ENCODE assay signal across 17 cellular contexts in the genomic region with DNA sequence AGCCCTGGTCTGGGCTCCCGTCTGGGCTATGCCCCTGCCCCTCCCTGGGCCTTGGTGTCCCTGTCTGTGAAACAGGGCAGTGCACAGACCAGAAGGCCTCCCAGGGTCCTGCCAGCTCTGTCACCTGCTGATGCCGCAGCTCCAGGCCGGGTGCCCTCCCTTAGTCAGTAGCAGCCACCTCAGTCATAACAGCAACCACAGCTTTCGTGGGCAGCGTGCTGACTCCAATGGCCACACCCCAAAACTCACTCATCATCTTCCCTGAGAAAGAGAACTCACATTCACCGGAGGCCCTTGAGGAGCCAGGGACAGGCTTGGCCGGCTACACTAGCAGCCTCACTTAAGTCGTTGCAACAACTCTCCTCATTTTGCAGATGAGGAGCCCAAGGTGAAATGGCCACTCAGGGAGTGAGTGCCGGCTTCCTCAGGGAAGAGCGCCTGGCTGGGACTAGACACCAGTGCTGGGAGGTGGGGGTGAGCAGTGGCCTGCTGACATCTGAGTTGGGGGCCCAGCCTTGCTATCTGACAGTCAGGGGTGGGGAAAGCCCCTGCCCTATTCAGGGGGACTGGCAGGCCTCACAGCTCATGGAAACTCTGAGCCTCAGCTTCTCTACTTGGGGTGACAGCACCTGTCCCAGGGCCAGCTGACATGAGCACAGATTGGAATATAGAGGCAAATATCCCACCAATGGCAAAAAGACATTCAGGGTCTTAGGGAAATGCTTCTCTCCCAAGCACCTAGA. TPM values are rescaled to one million over a fixed set of nuclear protein-coding genes. Genes with fewer than 3 reads are reported as not detected.
DNase-seq lines count a peak whose midpoint lies in the region; ATAC-seq, FAIRE-seq and TF ChIP-seq lines count a peak whose summit lies in the region.
"Had no signal": no experiment of that assay in that cellular context is flagged by ENCODE, and none has a peak within 500 bp of the region (broad histone marks: within the 10 kb centered on the region; RNA-seq: fewer than 3 reads in every experiment).

No MANE protein-coding gene starts in this region.

- no peaks in the 10 kb centered on the region for H3F3A ChIP-seq in smooth muscle cell (ENCODE audit: low read depth)

- H3K36me3 Mint-ChIP-seq in activated CD4-positive, alpha-beta T cell treated with anti-CD3 and anti-CD28 coated beads, Interleukin-2, amount 10 ng/mL, durations not matched to agents 7 days and 5 days (ENCODE audit: low read depth), result no peaks in the 10 kb centered on the region
- peaks cover 18% of the 10 kb centered on the region; the same call in 1 of the 2 replicates for H3K36me3 Mint-ChIP-seq in HFFc6 (ENCODE audit: low read depth)
- H3K36me3 Mint-ChIP-seq in astrocyte (ENCODE audit: low read depth, unreplicated experiment), result peaks cover 13% of the 10 kb centered on the region
- H3K36me3 Mint-ChIP-seq in immature natural killer cell, result peaks cover 0 to 6% (median 0%) of the 10 kb centered on the region in 3 donors

- H3K4me2 ChIP-seq in astrocyte (ENCODE audit: low read length) (no peak overlapping the region), smooth muscle cell (no peak overlapping the region)

- WGBS in smooth muscle cell (ENCODE audit: low lambda C conversion rate), result 91% methylated on average over 10 of the region's 10 CpGs

- H3K4me3 Mint-ChIP-seq in activated CD4-positive, alpha-beta T cell treated with anti-CD3 and anti-CD28 coated beads, Interleukin-2, amount 10 ng/mL, durations not matched to agents 7 days and 5 days, result no peak overlapping the region
- H3K4me3 Mint-ChIP-seq in HFFc6, result no peak overlapping the region
- H3K4me3 Mint-ChIP-seq in astrocyte (ENCODE audit: unreplicated experiment), result no peak overlapping the region
- no peak overlapping the region for H3K4me3 Mint-ChIP-seq in immature natural killer cell

- no peaks in the 10 kb centered on the region for H3K9me3 ChIP-seq in astrocyte (ENCODE audit: insufficient read depth, low read depth, low read length)
- H3K9me3 ChIP-seq in smooth muscle cell (replicated peaks; ENCODE audit: low read depth), result no peaks in the 10 kb centered on the region

- no peak overlapping the region for H3K27ac Mint-ChIP-seq in activated CD4-positive, alpha-beta T cell treated with anti-CD3 and anti-CD28 coated beads, Interleukin-2, amount 10 ng/mL, durations not matched to agents 7 days and 5 days
- peak overlapping the region; percentile 52 for H3K27ac Mint-ChIP-seq in HFFc6
- H3K27ac Mint-ChIP-seq in astrocyte (ENCODE audit: unreplicated experiment), result no peak overlapping the region
- no peak overlapping the region for H3K27ac Mint-ChIP-seq in immature natural killer cell

- CTCF ChIA-PET in activated CD4-positive, alpha-beta T cell treated with anti-CD3 and anti-CD28 coated beads, Interleukin-2, amount 10 ng/mL, durations not matched to agents 7 days and 5 days (lab: Charles Lee), result interaction anchor here (1.2 to 1.9 kb wide), 2 partner anchors 13 to 76 kb away, joined by 3 to 6 read pairs; no protein-coding TSS in a partner anchor

- no peak for FAIRE-seq in astrocyte (lab: Jason Lieb, UNC)
- FAIRE-seq: A204.1, K562 had no signal

- H3K27me3 Mint-ChIP-seq in activated CD4-positive, alpha-beta T cell treated with anti-CD3 and anti-CD28 coated beads, Interleukin-2, amount 10 ng/mL, durations not matched to agents 7 days and 5 days, result no peaks in the 10 kb centered on the region
- H3K27me3 Mint-ChIP-seq in HFFc6 (ENCODE audit: insufficient read depth), result no peaks in the 10 kb centered on the region; the same call in 1 of the 2 replicates
- H3K27me3 Mint-ChIP-seq in astrocyte (ENCODE audit: low read depth, unreplicated experiment), result no peaks in the 10 kb centered on the region
- peaks cover 0 to 2% (median 0%) of the 10 kb centered on the region in 3 donors for H3K27me3 Mint-ChIP-seq in immature natural killer cell (ENCODE audit: low read depth in 3 of 3)

- H3K36me3 ChIP-seq in astrocyte (ENCODE audit: insufficient read depth, low read length), result peaks cover 7% of the 10 kb centered on the region
- no peaks in the 10 kb centered on the region for H3K36me3 ChIP-seq in smooth muscle cell (ENCODE audit: low read depth)

- H3K9ac ChIP-seq in astrocyte (ENCODE audit: low read length), result no peak overlapping the region
- H3K9ac ChIP-seq in smooth muscle cell (ENCODE audit: low read depth), result no peak overlapping the region

- no peak overlapping the region for H3K4me3 ChIP-seq in astrocyte (ENCODE audit: insufficient read depth, low read depth, low read length)
- H3K4me3 ChIP-seq in smooth muscle cell, result no peak overlapping the region
- H3K4me3 ChIP-seq: K562 had no signal

- POLR2A ChIA-PET in activated CD4-positive, alpha-beta T cell treated with anti-CD3 and anti-CD28 coated beads, Interleukin-2, amount 10 ng/mL, durations not matched to agents 7 days and 5 days (lab: Charles Lee), result no interaction called here

- no peak overlapping the region for H3K27ac ChIP-seq in astrocyte (ENCODE audit: low read depth, low read length)
- H3K27ac ChIP-seq in smooth muscle cell (ENCODE audit: low read depth), result peak overlapping the region; percentile 35

- no peaks in the 10 kb centered on the region for H3K9me3 Mint-ChIP-seq in activated CD4-positive, alpha-beta T cell treated with anti-CD3 and anti-CD28 coated beads, Interleukin-2, amount 10 ng/mL, durations not matched to agents 7 days and 5 days
- H3K9me3 Mint-ChIP-seq in HFFc6 (no peaks in the 10 kb centered on the region), astrocyte (ENCODE audit: unreplicated experiment) (no peaks in the 10 kb centered on the region), immature natural killer cell (no peaks in the 10 kb centered on the region)

- H3K4me1 ChIP-seq in astrocyte (ENCODE audit: insufficient read depth, low read length) (no peaks in the 10 kb centered on the region), smooth muscle cell (ENCODE audit: low read depth) (no peaks in the 10 kb centered on the region)

- H2AFZ ChIP-seq in astrocyte (ENCODE audit: low read depth, low read length), result no peak overlapping the region
- no peak overlapping the region for H2AFZ ChIP-seq in smooth muscle cell (ENCODE audit: low read depth)

- peaks cover 33% of the 10 kb centered on the region for H4K20me1 ChIP-seq in astrocyte (ENCODE audit: insufficient read depth, low read length)
- H4K20me1 ChIP-seq in smooth muscle cell (ENCODE audit: low read depth), result peaks cover 7% of the 10 kb centered on the region

- H3K79me2 ChIP-seq in astrocyte (ENCODE audit: insufficient read depth, low read length), result peaks cover 10% of the 10 kb centered on the region
- H3K79me2 ChIP-seq in smooth muscle cell (ENCODE audit: low read depth), result no peaks in the 10 kb centered on the region

- H3K27me3 ChIP-seq in astrocyte (ENCODE audit: insufficient read depth, low read length) (no peaks in the 10 kb centered on the region), smooth muscle cell (ENCODE audit: low read depth) (no peaks in the 10 kb centered on the region)

- H3K4me1 Mint-ChIP-seq in activated CD4-positive, alpha-beta T cell treated with anti-CD3 and anti-CD28 coated beads, Interleukin-2, amount 10 ng/mL, durations not matched to agents 7 days and 5 days, result peaks cover 5% of the 10 kb centered on the region
- H3K4me1 Mint-ChIP-seq in HFFc6 (ENCODE audit: low read depth) (peaks cover 13% of the 10 kb centered on the region), astrocyte (ENCODE audit: low read depth, unreplicated experiment) (no peaks in the 10 kb centered on the region), immature natural killer cell (peaks cover 0 to 3% of the 10 kb centered on the region in 2 donors)

- peak; percentile 20 to 29 for DNase-seq in activated CD4-positive, alpha-beta T cell treated with anti-CD3 and anti-CD28 coated beads for 4 hours
- no peak for DNase-seq in activated CD4-positive, alpha-beta T cell treated with anti-CD3 and anti-CD28 coated beads, Interleukin-2, amount 10 ng/mL, durations not matched to agents 7 days and 5 days
- DNase-seq in HFFc6 (peak; percentile 20), astrocyte (ENCODE audit: low read depth) (peak; percentile 22), smooth muscle cell (lab: John Stamatoyannopoulos, UW; ENCODE audit: unreplicated experiment) (no peak), immature natural killer cell (no peak)
- DNase-seq: activated gamma-delta T cell; central memory CD4-positive, alpha-beta T cell; kidney glomerular epithelial cell; NCI-H146 had no signal

- ATAC-seq in GM21529 (IDR thresholded peaks at IDR 0.05; ENCODE audit: unreplicated experiment) (no peak), GM21526 (IDR thresholded peaks at IDR 0.05; ENCODE audit: low FRiP score, unreplicated experiment) (no peak)
- ATAC-seq: K562, SK-N-SH treated with all-trans-retinoic acid at 6 μM for 48 hours had no signal

- TF ChIP-seq CTCF in HFFc6 (IDR thresholded peaks at IDR 0.05) (no peak), astrocyte (IDR thresholded peaks at IDR 0.05; ENCODE audit: insufficient read depth, low read depth, low read length) (no peak), smooth muscle cell (IDR thresholded peaks at IDR 0.05; ENCODE audit: borderline replicate concordance, insufficient read depth, poor library complexity, severe bottlenecking) (no peak)

RNA-seq across cellular contexts. Expression of gene SLC5A10, which starts 22.6 kb away (rescaled TPM):
- not detected for total RNA-seq in activated CD4-positive, alpha-beta T cell treated with anti-CD3 and anti-CD28 coated beads, Interleukin-2, amount 10 ng/mL, durations not matched to agents 7 days and 5 days
- not detected for total RNA-seq in HFFc6 (2021; fragmentation: NEBNext Ultra II Directional; extraction: Animal tissue kit (Norgen Biotek cat#: 25700))
- total RNA-seq in astrocyte, result 0.14 TPM in 1 of 2 replicates, not detected in the other
- total RNA-seq in smooth muscle cell, result not detected in 2 replicates
- not detected in 2 replicates for polyA plus RNA-seq in smooth muscle cell
- not detected for polyA plus RNA-seq in immature natural killer cell
- total RNA-seq: glomerular endothelial cell, posterior vena cava had no signal

RNA-seq across cellular contexts. Expression of gene FAM83G, which starts 30.0 kb away (rescaled TPM):
- total RNA-seq in activated CD4-positive, alpha-beta T cell treated with anti-CD3 and anti-CD28 coated beads, Interleukin-2, amount 10 ng/mL, durations not matched to agents 7 days and 5 days, result 1 to 10 TPM; 7.1 to 9.1 TPM
- total RNA-seq in HFFc6 (2021; fragmentation: NEBNext Ultra II Directional; extraction: Animal tissue kit (Norgen Biotek cat#: 25700)), result 10 to 100 TPM; 21.0 to 24.0 (median 21.7) TPM
- total RNA-seq in astrocyte (10.6 and 12.9 TPM in 2 replicates), smooth muscle cell (10.0 and 14.2 TPM in 2 replicates)
- polyA plus RNA-seq in smooth muscle cell (8.2 and 16.0 TPM in 2 replicates), immature natural killer cell (1 to 10 TPM in 2 of 3 donors, under 1 TPM in 1; 0.81 to 3.7 (median 1.9) TPM)

Comparison
In these comparisons a context has a peak if more than half of its experiments do, and no peak if none do; other contexts are left out.
1. DNase-seq: peak in activated CD4-positive, alpha-beta T cell treated with anti-CD3 and anti-CD28 coated beads for 4 hours (2 of 2), HFFc6 (single experiment) and astrocyte (single experiment); none in activated CD4-positive, alpha-beta T cell treated with anti-CD3 and anti-CD28 coated beads, Interleukin-2, amount 10 ng/mL, durations not matched to agents 7 days and 5 days (single experiment), smooth muscle cell (single experiment) and immature natural killer cell (0 of 3).